In the genomic region with DNA sequence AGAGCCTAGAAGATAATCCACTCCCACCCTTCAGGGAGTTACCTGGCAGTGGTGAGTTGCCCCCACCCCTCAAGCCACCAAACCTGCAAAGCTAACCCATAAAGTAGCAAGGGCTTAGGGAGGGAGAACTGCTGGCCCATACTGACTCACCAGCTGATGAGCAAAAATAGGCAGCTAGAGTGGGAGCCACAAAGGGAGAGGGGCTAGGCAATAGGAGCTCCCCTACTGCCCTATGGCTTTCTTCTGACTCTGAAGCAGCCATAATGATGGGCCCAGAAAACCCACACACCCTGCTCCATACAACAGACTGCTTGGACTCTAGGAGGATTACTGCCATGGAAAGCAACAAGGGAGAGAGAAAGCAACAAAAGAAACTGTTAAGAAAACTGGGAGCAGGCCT, we compare ENCODE assay signal across 32 cellular contexts. TPM values are rescaled to one million over a fixed set of nuclear protein-coding genes. Genes with fewer than 3 reads are reported as not detected.
"Had no signal": no experiment of that assay in that cellular context is flagged by ENCODE, and none has a peak within 500 bp of the region (broad histone marks: within the 10 kb centered on the region; RNA-seq: fewer than 3 reads in every experiment).

No MANE protein-coding gene starts in this region.

- H3K27ac ChIP-seq: Peyer's patch, SJSA1 had no signal

- H3K9ac ChIP-seq: SK-N-SH had no signal

- ATAC-seq: PC-3 had no signal

- H3K4me2 ChIP-seq: SK-N-SH had no signal

- H3K9me3 ChIP-seq: Peyer's patch, SJSA1, SK-N-SH had no signal

- H3K27me3 ChIP-seq: Peyer's patch, SJSA1 had no signal

- DNase-seq: activated CD8-positive, alpha-beta memory T cell treated with anti-CD3 and anti-CD28 coated beads, Interleukin-2, amount 50 U/mL, for 4 hours; activated effector memory CD4-positive, alpha-beta T cell treated with Interleukin-2 at 50 U/mL for 16 hours; activated naive CD4-positive, alpha-beta T cell treated with anti-CD3 and anti-CD28 coated beads, Interleukin-2, amount 50 U/mL, for 16 hours; activated T-cell treated with anti-CD3 and anti-CD28 coated beads for 4 hours; anterior cingulate cortex; caudate nucleus; cerebellar nuclear complex; Karpas-422; KBM-7; NCI-H1105; NCI-H1417 treated with DMSO at 0.1 percent for 48 hours; NCI-H187 treated with DMSO at 0.1 percent for 48 hours; NCI-H2081 treated with DMSO at 0.1 percent for 48 hours; NCI-H345; NCI-H510A; NCI-H526; NCI-H748 treated with DMSO at 0.1 percent for 48 hours; NK-92 treated with Interleukin-12 subunit alpha and Interleukin-12 subunit beta, amount 100 ng/mL, for 24 hours; PC-3; Peyer's patch; RPMI8226; SHP77 treated with DMSO at 0.1 percent for 48 hours; SK-N-SH had no signal

- H3K9me3 Mint-ChIP-seq: activated T-helper 1 cell treated with anti-CD3 and anti-CD28 coated beads, Interleukin-12 subunit alpha, Interleukin-12 subunit beta, Interleukin-2, Interleukin-4 antibody, amounts not matched to agents 30 ng/mL and 10 ng/mL and 1 ng/mL, durations not matched to agents 14 hours and 24 hours and 36 hours; IgD-negative memory B cell; T-helper 1 cell treated with Interleukin-12 subunit alpha and Interleukin-12 subunit beta and Interleukin-4 antibody, amounts not matched to agents 30 μg/mL and 1 μg/mL, for 36 hours; T-helper 2 cell treated with Interferon-gamma antibody and Interleukin-4, amounts not matched to agents 5 μg/mL and 100 μg/mL, for 36 hours had no signal

- FAIRE-seq: bronchial epithelial cell, TTC549 had no signal

- H3K4me3 Mint-ChIP-seq: activated T-helper 1 cell treated with anti-CD3 and anti-CD28 coated beads, Interleukin-12 subunit alpha, Interleukin-12 subunit beta, Interleukin-2, Interleukin-4 antibody, amounts not matched to agents 30 ng/mL and 10 ng/mL and 1 ng/mL, durations not matched to agents 14 hours and 24 hours and 36 hours; brain; IgD-negative memory B cell; T-helper 1 cell treated with Interleukin-12 subunit alpha and Interleukin-12 subunit beta and Interleukin-4 antibody, amounts not matched to agents 30 μg/mL and 1 μg/mL, for 36 hours; T-helper 2 cell treated with Interferon-gamma antibody and Interleukin-4, amounts not matched to agents 5 μg/mL and 100 μg/mL, for 36 hours had no signal

- H3K27me3 Mint-ChIP-seq: brain, IgD-negative memory B cell had no signal

- H3K4me1 ChIP-seq: Peyer's patch had no signal

- H3K27ac Mint-ChIP-seq: activated T-helper 1 cell treated with anti-CD3 and anti-CD28 coated beads, Interleukin-12 subunit alpha, Interleukin-12 subunit beta, Interleukin-2, Interleukin-4 antibody, amounts not matched to agents 30 ng/mL and 10 ng/mL and 1 ng/mL, durations not matched to agents 14 hours and 24 hours and 36 hours; brain; T-helper 1 cell treated with Interleukin-12 subunit alpha and Interleukin-12 subunit beta and Interleukin-4 antibody, amounts not matched to agents 30 μg/mL and 1 μg/mL, for 36 hours had no signal

- H3K4me3 ChIP-seq: Peyer's patch, SJSA1 had no signal

RNA-seq across cellular contexts. Expression of gene FOXO4, which starts 35.5 kb away (rescaled TPM):
- total RNA-seq: SJSA1 had no signal

RNA-seq across cellular contexts. Expression of gene CXorf65, which starts 46.4 kb away (rescaled TPM):
- total RNA-seq: bronchial epithelial cell, MCF 10A, PC-3, Peyer's patch, SJSA1 had no signal
- polyA plus RNA-seq: SK-N-SH had no signal

RNA-seq across cellular contexts. Expression of gene IL2RG, which starts 51.2 kb away (rescaled TPM):
- total RNA-seq: bronchial epithelial cell, PC-3, SJSA1 had no signal
- polyA plus RNA-seq: SK-N-SH had no signal

RNA-seq across cellular contexts. Expression of gene MED12, which starts 58.3 kb away (rescaled TPM):
- total RNA-seq: SJSA1 had no signal
